Comparison of ENCODE assay signal across 9 cellular contexts in genomic region chr6:33694401-33694931, GRCh38. TPM values are rescaled to one million over a fixed set of nuclear protein-coding genes. Genes with fewer than 3 reads are reported as not detected.
DNase-seq lines count a peak whose midpoint lies in the region; ATAC-seq and TF ChIP-seq lines count a peak whose summit lies in the region.
"Had no signal": no experiment of that assay in that cellular context is flagged by ENCODE, and none has a peak within 500 bp of the region (broad histone marks: within the 10 kb centered on the region; RNA-seq: fewer than 3 reads in every experiment).

No MANE protein-coding gene starts in this region.

- peak overlapping the region; percentile 96 for H3K27ac Mint-ChIP-seq in activated T-cell treated with anti-CD3 and anti-CD28 coated beads, Interleukin-2, amount 50 U/mL, for 72 hours

- no peak overlapping the region for H3K4me3 ChIP-seq in fibroblast of the aortic adventitia (ENCODE audit: low read depth, low read length)

- peaks cover 8 to 17% of the 10 kb centered on the region in 2 donors for H3K36me3 Mint-ChIP-seq in activated T-cell treated with anti-CD3 and anti-CD28 coated beads, Interleukin-2, amount 50 U/mL, for 72 hours (ENCODE audit: insufficient read depth in 2 of 2)

- peaks cover 74% of the 10 kb centered on the region for H3K4me1 Mint-ChIP-seq in activated T-cell treated with anti-CD3 and anti-CD28 coated beads, Interleukin-2, amount 50 U/mL, for 72 hours (ENCODE audit: low read depth)

- peak overlapping the region; percentile 62 to 72 for H3K4me3 Mint-ChIP-seq in activated T-cell treated with anti-CD3 and anti-CD28 coated beads, Interleukin-2, amount 50 U/mL, for 72 hours

- H3K27me3 Mint-ChIP-seq in activated T-cell treated with anti-CD3 and anti-CD28 coated beads, Interleukin-2, amount 50 U/mL, for 72 hours (ENCODE audit: low read depth) = no peaks in the 10 kb centered on the region

- no peaks in the 10 kb centered on the region for H3K9me3 Mint-ChIP-seq in activated T-cell treated with anti-CD3 and anti-CD28 coated beads, Interleukin-2, amount 50 U/mL, for 72 hours

- no peak for TF ChIP-seq CTCF in fibroblast of the aortic adventitia (IDR thresholded peaks at IDR 0.05; ENCODE audit: insufficient read depth, low read length)

- peak; percentile 94 for DNase-seq in A172 (ENCODE audit: low spot score)
- peak; percentile 93 for DNase-seq in NCI-H82 treated with DMSO at 0.1 percent for 48 hours (lab: John Stamatoyannopoulos, UW; ENCODE audit: unreplicated experiment)
- DNase-seq in activated T-cell treated with anti-CD3 and anti-CD28 coated beads, Interleukin-2, amount 50 U/mL, for 72 hours = peak; percentile 75 to 80
- DNase-seq in fibroblast of the aortic adventitia (ENCODE audit: low read depth) = peak; percentile 38
- DNase-seq in stimulated activated CD4-positive, alpha-beta T cell treated with anti-CD3 and anti-CD28 coated beads, Interleukin-4, amount 100 ng/mL, for 1 hour = peak; percentile 66
- no peak for DNase-seq in GF-D8 (lab: John Stamatoyannopoulos, UW)

- peak; percentile 78 to 79 for ATAC-seq in activated T-cell treated with anti-CD3 and anti-CD28 coated beads, Interleukin-2, amount 50 U/mL, for 72 hours (replicated peaks in 1 of 2)
- ATAC-seq in HG03565 (IDR thresholded peaks at IDR 0.05; ENCODE audit: unreplicated experiment) (no peak), GM19463 (IDR thresholded peaks at IDR 0.05; ENCODE audit: unreplicated experiment) (no peak)

RNA-seq across cellular contexts. Expression of gene UQCC2, which starts 17.0 kb away (rescaled TPM):
- 46.1 and 70.3 TPM in 2 replicates for total RNA-seq in A172 (2014; rRNA removed; shearing (Covaris generic))
- 10 to 100 TPM; 50.6 to 59.9 TPM for total RNA-seq in activated T-cell treated with anti-CD3 and anti-CD28 coated beads, Interleukin-2, amount 50 U/mL, for 72 hours
- total RNA-seq in fibroblast of the aortic adventitia (ENCODE audit: low replicate concordance) = 7.0 and 20.2 TPM in 2 replicates

RNA-seq across cellular contexts. Expression of gene IP6K3, which starts 52.2 kb away (rescaled TPM):
- 6.8 and 6.9 TPM in 2 replicates for total RNA-seq in A172 (2014; rRNA removed; shearing (Covaris generic))
- total RNA-seq in activated T-cell treated with anti-CD3 and anti-CD28 coated beads, Interleukin-2, amount 50 U/mL, for 72 hours = not detected
- not detected in 2 replicates for total RNA-seq in fibroblast of the aortic adventitia (ENCODE audit: low replicate concordance)
- total RNA-seq: T-helper 2 cell treated with Interferon-gamma antibody and Interleukin-4, amounts not matched to agents 100 ng/mL and 5 ng/mL, for 36 hours had no signal

Comparison
In these comparisons a context has a peak if more than half of its experiments do, and no peak if none do; other contexts are left out.
1. ATAC-seq: peak in activated T-cell treated with anti-CD3 and anti-CD28 coated beads, Interleukin-2, amount 50 U/mL, for 72 hours (2 of 2); none in HG03565 (single experiment) and GM19463 (single experiment).